In genomic region chr3:150975096-150975991, GRCh38 we compare ENCODE assay signal across 20 cellular contexts. TPM values are rescaled to one million over a fixed set of nuclear protein-coding genes. Genes with fewer than 3 reads are reported as not detected.
DNase-seq lines count a peak whose midpoint lies in the region; ATAC-seq lines count a peak whose summit lies in the region.
"Had no signal": no experiment of that assay in that cellular context is flagged by ENCODE, and none has a peak within 500 bp of the region (broad histone marks: within the 10 kb centered on the region; RNA-seq: fewer than 3 reads in every experiment).

No MANE protein-coding gene starts in this region.

- H3K18ac ChIP-seq in trophoblast cell (ENCODE audit: low read length), result no peak overlapping the region

- POLR2A ChIA-PET in activated CD4-positive, alpha-beta memory T cell treated with anti-CD3 and anti-CD28 coated beads for 36 hours (lab: Charles Lee), result no interaction called here
- POLR2A ChIA-PET in activated CD4-positive, alpha-beta memory T cell treated with anti-CD3 and anti-CD28 coated beads, Interleukin-2, amount 10 ng/mL, durations not matched to agents 7 days and 5 days (lab: Charles Lee), result no interaction called here

- H3K14ac ChIP-seq in trophoblast cell (ENCODE audit: low read length), result no peak overlapping the region

- no peaks in the 10 kb centered on the region for H3K79me1 ChIP-seq in trophoblast cell (ENCODE audit: low read length)

- H2BK5ac ChIP-seq in trophoblast cell (ENCODE audit: low read depth, low read length, poor library complexity), result no peak overlapping the region

- H3K9me3 ChIP-seq in HUES48 (ENCODE audit: control insufficient read depth, insufficient read depth, low read length), result no peaks in the 10 kb centered on the region
- no peaks in the 10 kb centered on the region for H3K9me3 ChIP-seq in trophoblast cell (ENCODE audit: insufficient read depth, low read depth, low read length)
- H3K9me3 ChIP-seq in HAP-1, result no peaks in the 10 kb centered on the region
- H3K9me3 ChIP-seq: A549 had no signal

- no peak overlapping the region for H2BK12ac ChIP-seq in trophoblast cell (ENCODE audit: low read length)

- H3K9ac ChIP-seq in HUES48 (ENCODE audit: low read depth, low read length), result no peak overlapping the region
- no peak overlapping the region for H3K9ac ChIP-seq in trophoblast cell (ENCODE audit: low read length)

- H3K4me3 Mint-ChIP-seq in activated CD4-positive, alpha-beta memory T cell treated with anti-CD3 and anti-CD28 coated beads for 36 hours, result no peak overlapping the region
- no peak overlapping the region for H3K4me3 Mint-ChIP-seq in activated CD4-positive, alpha-beta memory T cell treated with anti-CD3 and anti-CD28 coated beads, Interleukin-2, amount 10 ng/mL, durations not matched to agents 7 days and 5 days
- peak overlapping the region; percentile 25 for H3K4me3 Mint-ChIP-seq in activated naive CD8-positive, alpha-beta T cell treated with anti-CD3 and anti-CD28 coated beads, Interleukin-2, amount 50 U/mL, for 24 hours

- H4K8ac ChIP-seq in trophoblast cell (ENCODE audit: low read depth, low read length), result no peak overlapping the region

- H3K27me3 ChIP-seq in HUES48 (ENCODE audit: control insufficient read depth, insufficient read depth, low read length), result no peaks in the 10 kb centered on the region
- no peaks in the 10 kb centered on the region for H3K27me3 ChIP-seq in trophoblast cell (ENCODE audit: insufficient read depth, low read length)
- H3K27me3 ChIP-seq in HAP-1 (ENCODE audit: low read depth), result no peaks in the 10 kb centered on the region

- peaks cover 11% of the 10 kb centered on the region for H3K27me3 Mint-ChIP-seq in activated CD4-positive, alpha-beta memory T cell treated with anti-CD3 and anti-CD28 coated beads for 36 hours
- H3K27me3 Mint-ChIP-seq in activated CD4-positive, alpha-beta memory T cell treated with anti-CD3 and anti-CD28 coated beads, Interleukin-2, amount 10 ng/mL, durations not matched to agents 7 days and 5 days, result peaks cover 11% of the 10 kb centered on the region
- peaks cover 13% of the 10 kb centered on the region for H3K27me3 Mint-ChIP-seq in activated naive CD8-positive, alpha-beta T cell treated with anti-CD3 and anti-CD28 coated beads, Interleukin-2, amount 50 U/mL, for 24 hours

- H4K12ac ChIP-seq in trophoblast cell (ENCODE audit: low read depth, low read length), result no peak overlapping the region

- no peak overlapping the region for H4K91ac ChIP-seq in trophoblast cell (ENCODE audit: low read depth, low read length)

- H2AFZ ChIP-seq in trophoblast cell (ENCODE audit: insufficient read depth, low read length, poor library complexity), result no peak overlapping the region

- peaks cover 51% of the 10 kb centered on the region for H3K4me1 ChIP-seq in HUES48 (ENCODE audit: control insufficient read depth, insufficient read depth, low read length)
- H3K4me1 ChIP-seq in trophoblast cell (ENCODE audit: control insufficient read depth in 1 of 2, insufficient read depth in 2 of 2, low read length in 2 of 2), result peaks cover 0 to 3% of the 10 kb centered on the region in 2 experiments
- H3K4me1 ChIP-seq in HAP-1, result peaks cover 4% of the 10 kb centered on the region

- no peaks in the 10 kb centered on the region for H3K79me2 ChIP-seq in trophoblast cell (ENCODE audit: control insufficient read depth, insufficient read depth, low read length, poor library complexity)

- ATAC-seq in activated naive CD8-positive, alpha-beta T cell treated with anti-CD3 and anti-CD28 coated beads, Interleukin-2, amount 50 U/mL, for 24 hours, result peak; percentile 80
- no peak for ATAC-seq in HG02798 (IDR thresholded peaks at IDR 0.05; ENCODE audit: poor library complexity, unreplicated experiment)
- ATAC-seq: A549 had no signal

- no peak for DNase-seq in activated CD4-positive, alpha-beta memory T cell treated with anti-CD3 and anti-CD28 coated beads for 36 hours
- no peak for DNase-seq in activated CD4-positive, alpha-beta memory T cell treated with anti-CD3 and anti-CD28 coated beads, Interleukin-2, amount 10 ng/mL, durations not matched to agents 7 days and 5 days
- DNase-seq in activated naive CD8-positive, alpha-beta T cell treated with anti-CD3 and anti-CD28 coated beads, Interleukin-2, amount 50 U/mL, for 24 hours, result no peak
- DNase-seq in trophoblast cell (peak; percentile 32 to 67), HAP-1 (ENCODE audit: low spot score in 2 of 2) (no peak)
- DNase-seq in stimulated activated CD8-positive, alpha-beta memory T cell treated with anti-CD3 and anti-CD28 coated beads, Interleukin-4, amount 100 ng/mL, for 48 hours, result no peak
- DNase-seq: C1 segment of cervical spinal cord; DND-41; IMR-90; Kasumi-1; MM.1S; NCI-H1092 treated with DMSO at 0.1 percent for 48 hours; NCI-H345; NCI-H526 treated with DMSO at 0.1 percent for 48 hours; NK-92 treated with Interleukin-12 subunit alpha and Interleukin-12 subunit beta, amount 100 ng/mL, for 24 hours; RPMI8226; SIG-M5 had no signal

- peaks cover 9% of the 10 kb centered on the region for H3K4me1 Mint-ChIP-seq in activated CD4-positive, alpha-beta memory T cell treated with anti-CD3 and anti-CD28 coated beads for 36 hours (ENCODE audit: low read depth)
- H3K4me1 Mint-ChIP-seq in activated CD4-positive, alpha-beta memory T cell treated with anti-CD3 and anti-CD28 coated beads, Interleukin-2, amount 10 ng/mL, durations not matched to agents 7 days and 5 days, result no peaks in the 10 kb centered on the region
- H3K4me1 Mint-ChIP-seq in activated naive CD8-positive, alpha-beta T cell treated with anti-CD3 and anti-CD28 coated beads, Interleukin-2, amount 50 U/mL, for 24 hours, result peaks cover 22% of the 10 kb centered on the region

- H3K27ac Mint-ChIP-seq in activated CD4-positive, alpha-beta memory T cell treated with anti-CD3 and anti-CD28 coated beads for 36 hours, result peak overlapping the region; percentile 14
- no peak overlapping the region for H3K27ac Mint-ChIP-seq in activated CD4-positive, alpha-beta memory T cell treated with anti-CD3 and anti-CD28 coated beads, Interleukin-2, amount 10 ng/mL, durations not matched to agents 7 days and 5 days
- peak overlapping the region; percentile 85 for H3K27ac Mint-ChIP-seq in activated naive CD8-positive, alpha-beta T cell treated with anti-CD3 and anti-CD28 coated beads, Interleukin-2, amount 50 U/mL, for 24 hours

- no peaks in the 10 kb centered on the region for H3K9me3 Mint-ChIP-seq in activated CD4-positive, alpha-beta memory T cell treated with anti-CD3 and anti-CD28 coated beads for 36 hours
- no peaks in the 10 kb centered on the region for H3K9me3 Mint-ChIP-seq in activated CD4-positive, alpha-beta memory T cell treated with anti-CD3 and anti-CD28 coated beads, Interleukin-2, amount 10 ng/mL, durations not matched to agents 7 days and 5 days
- H3K9me3 Mint-ChIP-seq in activated naive CD8-positive, alpha-beta T cell treated with anti-CD3 and anti-CD28 coated beads, Interleukin-2, amount 50 U/mL, for 24 hours, result no peaks in the 10 kb centered on the region

- no peak overlapping the region for H3K23ac ChIP-seq in trophoblast cell (ENCODE audit: low read length)

- no peak overlapping the region for H2AK5ac ChIP-seq in trophoblast cell (ENCODE audit: low read length)

- intact Hi-C loops in activated CD4-positive, alpha-beta memory T cell treated with anti-CD3 and anti-CD28 coated beads for 36 hours (cut with micrococcal nuclease), result no loop called here

- H2BK120ac ChIP-seq in trophoblast cell (ENCODE audit: insufficient read depth, low read length, poor library complexity), result no peak overlapping the region

- no peaks in the 10 kb centered on the region for H3K36me3 Mint-ChIP-seq in activated CD4-positive, alpha-beta memory T cell treated with anti-CD3 and anti-CD28 coated beads for 36 hours
- H3K36me3 Mint-ChIP-seq in activated CD4-positive, alpha-beta memory T cell treated with anti-CD3 and anti-CD28 coated beads, Interleukin-2, amount 10 ng/mL, durations not matched to agents 7 days and 5 days (ENCODE audit: low read depth), result no peaks in the 10 kb centered on the region
- no peaks in the 10 kb centered on the region for H3K36me3 Mint-ChIP-seq in activated naive CD8-positive, alpha-beta T cell treated with anti-CD3 and anti-CD28 coated beads, Interleukin-2, amount 50 U/mL, for 24 hours (ENCODE audit: low read depth)

- H3K36me3 ChIP-seq in HUES48 (ENCODE audit: control insufficient read depth, insufficient read depth, low read length) (no peaks in the 10 kb centered on the region), trophoblast cell (ENCODE audit: control insufficient read depth in 1 of 2, insufficient read depth in 2 of 2, low read length in 2 of 2) (no peaks in the 10 kb centered on the region), HAP-1 (replicated peaks) (no peaks in the 10 kb centered on the region)

- no peak overlapping the region for H3K4me2 ChIP-seq in trophoblast cell (ENCODE audit: low read length)
- H3K4me2 ChIP-seq: A549 had no signal

- H3K27ac ChIP-seq in HUES48 (ENCODE audit: low read depth, low read length), result peak overlapping the region; percentile 65
- H3K27ac ChIP-seq in trophoblast cell (ENCODE audit: low read depth, low read length), result no peak overlapping the region
- H3K27ac ChIP-seq: A549 had no signal

- CTCF ChIA-PET in activated CD4-positive, alpha-beta memory T cell treated with anti-CD3 and anti-CD28 coated beads for 36 hours (lab: Charles Lee), result no interaction called here
- CTCF ChIA-PET in activated CD4-positive, alpha-beta memory T cell treated with anti-CD3 and anti-CD28 coated beads, Interleukin-2, amount 10 ng/mL, durations not matched to agents 7 days and 5 days (lab: Charles Lee), result no interaction called here

- H3K4me3 ChIP-seq in HUES48 (ENCODE audit: low read depth, low read length), result no peak overlapping the region
- H3K4me3 ChIP-seq in trophoblast cell (ENCODE audit: low read depth, low read length), result no peak overlapping the region
- no peak overlapping the region for H3K4me3 ChIP-seq in HAP-1
- H3K4me3 ChIP-seq: A549 had no signal

- in situ Hi-C loops in HAP-1 (cut with MboI; ENCODE audit: low sequenced_read_pairs), result no loop called here

- no CpG with 5 or more reads among the region's 7 CpGs for WGBS in trophoblast cell (ENCODE audit: extremely low coverage, insufficient coverage, insufficient read length)

- no peak overlapping the region for H3K4ac ChIP-seq in trophoblast cell (ENCODE audit: low read depth, low read length)

RNA-seq across cellular contexts. Expression of gene CLRN1, which starts 2.8 kb away (rescaled TPM):
- not detected for total RNA-seq in activated CD4-positive, alpha-beta memory T cell treated with anti-CD3 and anti-CD28 coated beads for 36 hours
- not detected for total RNA-seq in activated CD4-positive, alpha-beta memory T cell treated with anti-CD3 and anti-CD28 coated beads, Interleukin-2, amount 10 ng/mL, durations not matched to agents 7 days and 5 days
- polyA plus RNA-seq in trophoblast cell (2013), result not detected in 2 replicates
- total RNA-seq: IMR-90 had no signal
- polyA plus RNA-seq: A549, IMR-90 had no signal

Comparison
In these comparisons a context has a peak if more than half of its experiments do, and no peak if none do; other contexts are left out.
1. DNase-seq: peak in trophoblast cell (2 of 2); none in activated CD4-positive, alpha-beta memory T cell treated with anti-CD3 and anti-CD28 coated beads for 36 hours (single experiment), activated CD4-positive, alpha-beta memory T cell treated with anti-CD3 and anti-CD28 coated beads, Interleukin-2, amount 10 ng/mL, durations not matched to agents 7 days and 5 days (single experiment), activated naive CD8-positive, alpha-beta T cell treated with anti-CD3 and anti-CD28 coated beads, Interleukin-2, amount 50 U/mL, for 24 hours (single experiment), HAP-1 (0 of 2) and stimulated activated CD8-positive, alpha-beta memory T cell treated with anti-CD3 and anti-CD28 coated beads, Interleukin-4, amount 100 ng/mL, for 48 hours (single experiment).